Comparison of ENCODE assay signal across 2 cellular contexts in genomic region chr7:106215868-106216516, GRCh38.
TF ChIP-seq lines count a peak whose summit lies in the region.

No MANE protein-coding gene starts in this region.

TF ChIP-seq in A549, 52 proteins besides CTCF, POLR2A, EP300 and RAD21 (continued from another document):
- TF ChIP-seq CHD4 (IDR thresholded peaks at IDR 0.05; ENCODE audit: borderline replicate concordance) (no peak), CBX8 (IDR thresholded peaks at IDR 0.05) (no peak), ZNF302 (CRISPR knock-in tag; IDR thresholded peaks at IDR 0.05) (no peak), MAX (IDR thresholded peaks at IDR 0.05) (no peak)
TF ChIP-seq in A549: peak in this region for 0.

TF ChIP-seq in SK-N-SH, 30 proteins besides CTCF, POLR2A, EP300 and RAD21 (continued from another document):
- TF ChIP-seq CHD2 (IDR thresholded peaks at IDR 0.05; ENCODE audit: low read length, partially characterized antibody): no peak
- no peak for TF ChIP-seq NFIC (IDR thresholded peaks at IDR 0.05; ENCODE audit: borderline replicate concordance)
- TF ChIP-seq EZH2phosphoT487 (IDR thresholded peaks at IDR 0.05; ENCODE audit: borderline replicate concordance, low read depth): no peak
- no peak for TF ChIP-seq YY1 (IDR thresholded peaks at IDR 0.05; ENCODE audit: low read depth)
- TF ChIP-seq RCOR1 (IDR thresholded peaks at IDR 0.05; ENCODE audit: low read length): no peak
- no peak for TF ChIP-seq TEAD4 (IDR thresholded peaks at IDR 0.05; ENCODE audit: borderline replicate concordance, insufficient read depth)
- TF ChIP-seq GABPA (IDR thresholded peaks at IDR 0.05; ENCODE audit: low read depth): no peak
- TF ChIP-seq SIN3A (IDR thresholded peaks at IDR 0.05; ENCODE audit: borderline replicate concordance, low read depth, low read length): no peak
- TF ChIP-seq USF1 (IDR thresholded peaks at IDR 0.05; ENCODE audit: borderline replicate concordance, low read depth): no peak
- TF ChIP-seq ZBTB33 (IDR thresholded peaks at IDR 0.05; ENCODE audit: borderline replicate concordance, low read depth): no peak
TF ChIP-seq in SK-N-SH: peak in this region for 0.
